Comparison of ENCODE assay signal across 8 cellular contexts in the genomic region with DNA sequence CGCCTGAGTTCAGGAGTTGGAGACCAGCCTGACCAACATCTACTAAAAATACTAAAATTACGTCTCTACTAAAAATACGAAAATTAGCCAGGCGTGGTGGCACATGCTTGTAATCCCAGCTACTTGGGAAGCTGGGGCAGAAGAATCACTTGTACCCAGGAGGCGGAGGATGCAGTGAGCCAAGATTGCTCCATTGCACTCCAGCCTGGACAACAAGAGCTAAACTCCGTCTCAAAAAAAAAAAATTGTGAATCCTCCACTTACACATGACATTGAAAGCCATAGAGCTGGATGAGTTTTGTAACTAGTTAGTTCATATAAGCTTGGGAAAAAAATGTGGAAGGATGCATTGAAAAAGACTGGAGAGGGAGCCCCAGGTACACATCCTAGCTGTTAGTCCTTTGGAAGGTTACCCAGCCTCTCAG. TPM values are rescaled to one million over a fixed set of nuclear protein-coding genes. Genes with fewer than 3 reads are reported as not detected.
DNase-seq lines count a peak whose midpoint lies in the region; ATAC-seq and TF ChIP-seq lines count a peak whose summit lies in the region.

No MANE protein-coding gene starts in this region.

- H3K4me3 Mint-ChIP-seq in MCF 10A (ENCODE audit: unreplicated experiment) = peak overlapping the region; percentile 84

- ATAC-seq in heart left ventricle = no peak
- ATAC-seq in GM21367 (IDR thresholded peaks at IDR 0.05; ENCODE audit: unreplicated experiment) = no peak

- peaks cover 7 to 29% (median 22%) of the 10 kb centered on the region in 12 donors for H3K4me1 ChIP-seq in heart left ventricle
- H3K4me1 ChIP-seq in mononuclear cell (ENCODE audit: insufficient read depth, low read length) = peaks cover 25% of the 10 kb centered on the region
- H3K4me1 ChIP-seq in uterus = peaks cover 3 to 15% of the 10 kb centered on the region in 2 donors

- H3K4me1 Mint-ChIP-seq in MCF 10A (ENCODE audit: insufficient read depth, unreplicated experiment) = peaks cover 19% of the 10 kb centered on the region

- DNase-seq in heart left ventricle (no peak), cardiac septum (ENCODE audit: low spot score) (no peak), MCF 10A (ENCODE audit: unreplicated experiment) (no peak), uterus (no peak), AG20443 (ENCODE audit: low spot score) (no peak), GM10266 (ENCODE audit: extremely low spot score) (no peak)

- TF ChIP-seq POLR2A in heart left ventricle (IDR thresholded peaks at IDR 0.05) = no peak
- TF ChIP-seq POLR2A in uterus (IDR thresholded peaks at IDR 0.05) = no peak

- TF ChIP-seq CTCF in heart left ventricle (IDR thresholded peaks at IDR 0.05) (no peak), MCF 10A (IDR thresholded peaks at IDR 0.05; ENCODE audit: unreplicated experiment) (no peak), uterus (IDR thresholded peaks at IDR 0.05) (no peak), GM10266 (IDR thresholded peaks at IDR 0.05; ENCODE audit: control insufficient read depth, insufficient read depth, low read depth, missing control alignments) (no peak)

- 68 to 77% (median 74%) methylated on average over 6 of the region's 6 CpGs for WGBS in heart left ventricle, 4 donors

- H3K27ac ChIP-seq in heart left ventricle = peak overlapping the region in 11 of 12 donors; percentile 70 to 97 (median 90)
- H3K27ac ChIP-seq in uterus = peak overlapping the region; percentile 90

- H3K9me3 ChIP-seq in heart left ventricle = no peaks in the 10 kb centered on the region
- H3K9me3 ChIP-seq in mononuclear cell (ENCODE audit: low read depth, low read length) = no peaks in the 10 kb centered on the region
- no peaks in the 10 kb centered on the region for H3K9me3 ChIP-seq in uterus

- intact Hi-C loops in heart left ventricle (cut with DNase I) = loop anchor here in 8 of 10 donors (1.0 to 5.0 kb wide), 6 partner anchors 37 to 57 kb away; partner anchors contain the start of gene CATSPERG (in 3 of the 8)
- intact Hi-C loops in cardiac septum (cut with DNase I) = loop anchor here (1.0 to 2.0 kb wide), 2 partner anchors 29 to 38 kb away; partner anchors contain the start of gene FAM98C
- intact Hi-C loops in MCF 10A (cut with micrococcal nuclease) = loop anchor here (1.0 kb wide), 1 partner anchor 38 kb away; no protein-coding TSS in a partner anchor
- intact Hi-C loops in uterus (cut with DNase I; ENCODE audit: low total_unique reads) = loop anchor here (5.0 kb wide), 1 partner anchor 37 kb away; the partner anchor contains the start of gene CATSPERG

- H3K4me3 ChIP-seq in heart left ventricle (peak overlapping the region in 10 of 12 donors; percentile 70 to 94 (median 92)), mononuclear cell (ENCODE audit: low read length) (peak overlapping the region; percentile 91), uterus (peak overlapping the region; percentile 85 to 93)

- peak overlapping the region; percentile 98 for H3K27ac Mint-ChIP-seq in MCF 10A (ENCODE audit: low read depth, unreplicated experiment)

- H3K36me3 ChIP-seq in heart left ventricle (peaks cover 0 to 26% (median 21%) of the 10 kb centered on the region in 9 donors), uterus (no peaks in the 10 kb centered on the region)

- BruUV-seq in MCF 10A (replicated peaks; lab: Mats Ljungman, UMichigan) = TSS peak; percentile 50

- POLR2A ChIA-PET in MCF 10A (lab: Yijun Ruan, JAX) = interaction anchor here (0.6 to 3.8 kb wide), 29 partner anchors 9 to 1062 kb away, joined by 3 to 49 read pairs (median 6); partner anchors contain the start of genes C19orf33, CATSPERG, ECH1 and EIF3K

- H3K36me3 Mint-ChIP-seq in MCF 10A (ENCODE audit: insufficient read depth, unreplicated experiment) = peaks cover 26% of the 10 kb centered on the region

- CTCF ChIA-PET in MCF 10A (lab: Yijun Ruan, JAX) = interaction anchor here (0.6 to 1.4 kb wide), 14 partner anchors 16 to 406 kb away, joined by 3 to 12 read pairs (median 4); partner anchors contain the start of genes CATSPERG, FAM98C and KCNK6

- no peaks in the 10 kb centered on the region for H3K27me3 Mint-ChIP-seq in MCF 10A (ENCODE audit: insufficient read depth, unreplicated experiment)

- no peaks in the 10 kb centered on the region for H3K27me3 ChIP-seq in heart left ventricle
- no peaks in the 10 kb centered on the region for H3K27me3 ChIP-seq in mononuclear cell (ENCODE audit: insufficient read depth, low read length)
- H3K27me3 ChIP-seq in uterus = no peaks in the 10 kb centered on the region

- no peaks in the 10 kb centered on the region for H3K9me3 Mint-ChIP-seq in MCF 10A (ENCODE audit: unreplicated experiment)

RNA-seq across cellular contexts. Expression of gene PSMD8, which starts 0.5 kb away (rescaled TPM):
- total RNA-seq in heart left ventricle = 100 to 1,000 TPM; 237 to 690 (median 325) TPM
- 100 to 1,000 TPM; 186 to 663 TPM for polyA plus RNA-seq in heart left ventricle
- total RNA-seq in cardiac septum = 283 TPM
- 289 and 311 TPM in 2 replicates for total RNA-seq in MCF 10A (2022)
- 88.1 TPM for total RNA-seq in mononuclear cell
- 100 to 1,000 TPM in 3 of 4 donors, 10 to 100 TPM in 1; 67.4 to 156 (median 128) TPM for total RNA-seq in uterus

RNA-seq across cellular contexts. Expression of gene GGN, which starts 13.9 kb away (rescaled TPM):
- total RNA-seq in heart left ventricle (under 1 TPM in 5 of 9 donors, not detected in 4; 0.18 to 0.67 (median 0.31) TPM), cardiac septum (0.40 TPM), MCF 10A (2022) (0.27 and 1.4 TPM in 2 replicates), mononuclear cell (not detected), uterus (under 1 TPM in 1 of 4 donors, not detected in 3; 0.82 TPM)
- polyA plus RNA-seq in heart left ventricle = under 1 TPM; 0.15 to 0.42 TPM

RNA-seq across cellular contexts. Expression of gene SPRED3, which starts 14.6 kb away (rescaled TPM):
- 1 to 10 TPM in 2 of 9 donors, under 1 TPM in 6, not detected in 1; 0.18 to 3.1 (median 0.72) TPM for total RNA-seq in heart left ventricle
- polyA plus RNA-seq in heart left ventricle = 1 to 10 TPM in 1 of 2 donors, under 1 TPM in 1; 0.30 to 1.3 TPM
- total RNA-seq in cardiac septum = 2.2 TPM
- total RNA-seq in MCF 10A (2022) = 5.6 and 9.0 TPM in 2 replicates
- 0.10 TPM for total RNA-seq in mononuclear cell
- total RNA-seq in uterus = 1 to 10 TPM in 1 of 4 donors, under 1 TPM in 1, not detected in 2; 0.88 to 5.7 TPM

RNA-seq across cellular contexts. Expression of gene FAM98C, which starts 29.0 kb away (rescaled TPM):
- total RNA-seq in heart left ventricle (10 to 100 TPM in 8 of 9 donors, 1 to 10 TPM in 1; 9.3 to 15.8 (median 11.9) TPM), cardiac septum (14.2 TPM), MCF 10A (2022) (18.8 and 19.9 TPM in 2 replicates), mononuclear cell (11.6 TPM), uterus (10 to 100 TPM in 2 of 4 donors, 1 to 10 TPM in 2; 2.1 to 21.1 (median 11.7) TPM)
- polyA plus RNA-seq in heart left ventricle = 10 to 100 TPM in 1 of 2 donors, 1 to 10 TPM in 1; 9.6 to 10.3 TPM

RNA-seq across cellular contexts. Expression of gene CATSPERG, which starts 38.3 kb away (rescaled TPM):
- total RNA-seq in heart left ventricle (1 to 10 TPM in 6 of 9 donors, under 1 TPM in 3; 0.19 to 3.0 (median 1.9) TPM), cardiac septum (1.5 TPM), MCF 10A (2022) (1.4 and 4.5 TPM in 2 replicates), mononuclear cell (1.9 TPM), uterus (10 to 100 TPM in 3 of 4 donors, not detected in 1; 10.6 to 95.3 (median 19.3) TPM)
- polyA plus RNA-seq in heart left ventricle = 1 to 10 TPM; 1.3 to 2.9 TPM
